ENCODE assay signal across 8 cellular contexts in genomic region chr4:77156912-77157858, GRCh38. TPM values are rescaled to one million over a fixed set of nuclear protein-coding genes. Genes with fewer than 3 reads are reported as not detected.
A peak's percentile ranks its signal among the peaks of the same experiment; 100 is the strongest.
DNase-seq lines count a peak whose midpoint lies in the region; ATAC-seq and TF ChIP-seq lines count a peak whose summit lies in the region.

A gene with protein sequence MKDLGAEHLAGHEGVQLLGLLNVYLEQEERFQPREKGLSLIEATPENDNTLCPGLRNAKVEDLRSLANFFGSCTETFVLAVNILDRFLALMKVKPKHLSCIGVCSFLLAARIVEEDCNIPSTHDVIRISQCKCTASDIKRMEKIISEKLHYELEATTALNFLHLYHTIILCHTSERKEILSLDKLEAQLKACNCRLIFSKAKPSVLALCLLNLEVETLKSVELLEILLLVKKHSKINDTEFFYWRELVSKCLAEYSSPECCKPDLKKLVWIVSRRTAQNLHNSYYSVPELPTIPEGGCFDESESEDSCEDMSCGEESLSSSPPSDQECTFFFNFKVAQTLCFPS (plus strand): TSS chr4:77157207. CDS start chr4:77158533, 1,326 bp downstream.

- TF ChIP-seq CTCF in colonic mucosa (IDR thresholded peaks at IDR 0.05) (no peak), left lung (IDR thresholded peaks at IDR 0.05) (no peak)

- intact Hi-C loops in colonic mucosa (cut with DNase I) (loop anchor here (10.0 kb wide), 1 partner anchor 82 kb away; the partner anchor contains the start of gene CCNI), left lung (cut with DNase I) (loop anchor here in 1 of 2 donors (10.0 kb wide), 1 partner anchor 62 kb away; no protein-coding TSS in a partner anchor)

- H3K4me1 ChIP-seq in colonic mucosa, result no peaks in the 10 kb centered on the region
- H3K4me1 ChIP-seq in left lung, result peaks cover 8 to 24% of the 10 kb centered on the region in 2 donors

- H3K9me3 ChIP-seq in colonic mucosa, result no peaks in the 10 kb centered on the region
- H3K9me3 ChIP-seq in left lung, result no peaks in the 10 kb centered on the region

- peak within 1 kb of the TSS; percentile 98 for H3K27ac ChIP-seq in colonic mucosa
- peak within 1 kb of the TSS; percentile 94 to 95 for H3K27ac ChIP-seq in left lung

- DNase-seq in DMS153 (lab: John Stamatoyannopoulos, UW) (peak; percentile 94), DMS153 treated with DMSO at 0.1 percent for 48 hours (lab: John Stamatoyannopoulos, UW; ENCODE audit: unreplicated experiment) (no peak), NCI-H226 (peak; percentile 81), colonic mucosa (peak; percentile 92), left lung (peak; percentile 89)
- DNase-seq in activated CD4-positive, alpha-beta T cell treated with anti-CD3 and anti-CD28 coated beads for 4 hours, result peak; percentile 82 to 87
- peak; percentile 65 to 70 for DNase-seq in stimulated activated CD4-positive, alpha-beta T cell treated with anti-CD3 and anti-CD28 coated beads, Interleukin-2, amount 100 ng/mL, for 48 hours

- ATAC-seq in HG03095 (IDR thresholded peaks at IDR 0.05; ENCODE audit: unreplicated experiment), result peak; percentile 15
- ATAC-seq in left lung, result peak; percentile 58

- peak within 1 kb of the TSS; percentile 90 to 93 for H3K9ac ChIP-seq in colonic mucosa (ENCODE audit: low read depth in 2 of 2, low read length in 2 of 2)

- H3K27me3 ChIP-seq in colonic mucosa (no peaks in the 10 kb centered on the region), left lung (no peaks in the 10 kb centered on the region)

- H3K36me3 ChIP-seq in colonic mucosa (no peaks in the 10 kb centered on the region), left lung (peaks cover 0 to 16% of the 10 kb centered on the region in 2 donors)

- H3K4me3 ChIP-seq in colonic mucosa (peak within 1 kb of the TSS; percentile 98), left lung (peak within 1 kb of the TSS; percentile 97 to 99)

RNA-seq across cellular contexts. Expression of the gene that starts here (rescaled TPM):
- 100 to 1,000 TPM in 1 of 2 donors, 10 to 100 TPM in 1; 34.0 to 145 TPM for total RNA-seq in colonic mucosa
- total RNA-seq in left lung, result 10 to 100 TPM; 31.6 to 45.4 TPM
